In genomic region chr3:169818330-169818729, GRCh38 we compare ENCODE assay signal across 27 cellular contexts. TPM values are rescaled to one million over a fixed set of nuclear protein-coding genes. Genes with fewer than 3 reads are reported as not detected.
DNase-seq lines count a peak whose midpoint lies in the region; ATAC-seq, FAIRE-seq and TF ChIP-seq lines count a peak whose summit lies in the region.
"Had no signal": no experiment of that assay in that cellular context is flagged by ENCODE, and none has a peak within 500 bp of the region (broad histone marks: within the 10 kb centered on the region; RNA-seq: fewer than 3 reads in every experiment).

No MANE protein-coding gene starts in this region.

- peak; percentile 29 for DNase-seq in AG04449 (ENCODE audit: low read depth, low spot score)
- DNase-seq in LHCN-M2 (ENCODE audit: low read depth): peak; percentile 26
- peak; percentile 27 for DNase-seq in bronchial epithelial cell (ENCODE audit: low read depth)
- peak; percentile 73 for DNase-seq in kidney glomerular epithelial cell (lab: John Stamatoyannopoulos, UW)
- no peak for DNase-seq in GM10248 (ENCODE audit: extremely low spot score)
- DNase-seq in NCI-H82 (lab: John Stamatoyannopoulos, UW): no peak
- no peak for DNase-seq in activated gamma-delta T cell (lab: John Stamatoyannopoulos, UW)
- DNase-seq: activated CD8-positive, alpha-beta T cell treated with anti-CD3 and anti-CD28 coated beads for 36 hours; activated T-cell treated with anti-CD3 and anti-CD28 coated beads, Interleukin-2, amount 50 U/mL, for 4 hours; brain microvascular endothelial cell; CD4-positive, alpha-beta T cell; DMS153; dorsolateral prefrontal cortex; midbrain; MM.1S; NCI-H146; SJCRH30; spleen; T-helper 17 cell had no signal

- no peak overlapping the region for H3K4me3 ChIP-seq in AG04449 (ENCODE audit: low read depth, low read length)
- H3K4me3 ChIP-seq in bronchial epithelial cell (ENCODE audit: low read depth, low read length): no peak overlapping the region
- H3K4me3 ChIP-seq: dorsolateral prefrontal cortex, gastroesophageal sphincter, SJCRH30, spleen had no signal

- TF ChIP-seq CTCF in AG04449 (IDR thresholded peaks at IDR 0.05; ENCODE audit: insufficient read depth, low read length, missing control alignments): no peak
- TF ChIP-seq CTCF in bronchial epithelial cell (IDR thresholded peaks at IDR 0.05; ENCODE audit: insufficient read depth, low read length, severe bottlenecking): no peak
- TF ChIP-seq CTCF in GM10248 (IDR thresholded peaks at IDR 0.05; ENCODE audit: control extremely low read depth, extremely low read depth, low read depth, missing control alignments): no peak

- H3K27me3 ChIP-seq in bronchial epithelial cell (ENCODE audit: control insufficient read depth, insufficient read depth, low read length): no peaks in the 10 kb centered on the region
- H3K27me3 ChIP-seq: brain microvascular endothelial cell, SJCRH30, spleen had no signal

- ATAC-seq in GM21619 (IDR thresholded peaks at IDR 0.05; ENCODE audit: unreplicated experiment): no peak
- ATAC-seq: activated CD8-positive, alpha-beta T cell treated with anti-CD3 and anti-CD28 coated beads for 36 hours; activated naive CD4-positive, alpha-beta T cell treated with anti-CD3 and anti-CD28 coated beads, Interleukin-2, amount 50 U/mL, for 72 hours; activated T-cell treated with anti-CD3 and anti-CD28 coated beads, Interleukin-2, amount 50 U/mL, for 4 hours; gastroesophageal sphincter; T-helper 17 cell; WTC11 had no signal

- CTCF ChIA-PET in AG04449 (lab: Yijun Ruan, JAX): no interaction called here
- CTCF ChIA-PET in GM10248 (lab: Yijun Ruan, JAX): interaction anchor here (1.8 kb wide), 1 partner anchor 9 kb away, joined by 4 read pairs; no protein-coding TSS in a partner anchor

- POLR2A ChIA-PET in AG04449 (lab: Yijun Ruan, JAX): no interaction called here
- POLR2A ChIA-PET in GM10248 (lab: Yijun Ruan, JAX): no interaction called here

- no peaks in the 10 kb centered on the region for H3K36me3 ChIP-seq in bronchial epithelial cell (ENCODE audit: control insufficient read depth, insufficient read depth, low read length)
- H3K36me3 ChIP-seq: brain microvascular endothelial cell, gastroesophageal sphincter, SJCRH30, spleen had no signal

- no peak for FAIRE-seq in bronchial epithelial cell (lab: Jason Lieb, UNC)
- FAIRE-seq: A204.1 had no signal

RNA-seq across cellular contexts. Expression of gene LRRC34, which starts 5.6 kb away (rescaled TPM):
- 5.4 TPM in 2 replicates for total RNA-seq in LHCN-M2 (2014; rRNA removed)
- 0.87 TPM for polyA plus RNA-seq in LHCN-M2 (2012)
- under 0.01 and 0.38 TPM in 2 replicates for total RNA-seq in bronchial epithelial cell

RNA-seq across cellular contexts. Expression of gene LRRIQ4, which starts 5.7 kb away (rescaled TPM):
- total RNA-seq in LHCN-M2 (2014; rRNA removed): not detected in 2 replicates
- not detected for polyA plus RNA-seq in LHCN-M2 (2012)
- total RNA-seq in bronchial epithelial cell: not detected in 2 replicates
- total RNA-seq: activated T-cell treated with anti-CD3 and anti-CD28 coated beads, Interleukin-2, amount 50 U/mL, for 4 hours; CD4-positive, alpha-beta T cell; gastroesophageal sphincter; pulmonary artery endothelial cell; T-helper 17 cell; urinary bladder had no signal
- polyA plus RNA-seq: neural cell, urinary bladder had no signal

RNA-seq across cellular contexts. Expression of gene MYNN, which starts 45.1 kb away (rescaled TPM):
- total RNA-seq in LHCN-M2 (2014; rRNA removed): 13.9 and 14.4 TPM in 2 replicates
- 6.5 TPM for polyA plus RNA-seq in LHCN-M2 (2012)
- total RNA-seq in bronchial epithelial cell: 31.6 TPM in 2 replicates

RNA-seq across cellular contexts. Expression of gene ACTRT3, which starts 49.0 kb away (rescaled TPM):
- total RNA-seq in LHCN-M2 (2014; rRNA removed) (6.1 and 6.5 TPM in 2 replicates), bronchial epithelial cell (0.64 and 1.1 TPM in 2 replicates)
- polyA plus RNA-seq in LHCN-M2 (2012): 2.9 TPM
- total RNA-seq: CD4-positive, alpha-beta T cell; SJCRH30; T-helper 17 cell had no signal
- polyA plus RNA-seq: neural cell had no signal

RNA-seq across cellular contexts. Expression of gene LRRC31, which starts 51.4 kb away (rescaled TPM):
- not detected in 2 replicates for total RNA-seq in LHCN-M2 (2014; rRNA removed)
- polyA plus RNA-seq in LHCN-M2 (2012): not detected
- total RNA-seq in bronchial epithelial cell: not detected in 2 replicates
- total RNA-seq: activated CD8-positive, alpha-beta T cell treated with anti-CD3 and anti-CD28 coated beads for 36 hours; activated naive CD4-positive, alpha-beta T cell treated with anti-CD3 and anti-CD28 coated beads, Interleukin-2, amount 50 U/mL, for 72 hours; activated T-cell treated with anti-CD3 and anti-CD28 coated beads, Interleukin-2, amount 50 U/mL, for 4 hours; CD4-positive, alpha-beta T cell; pulmonary artery endothelial cell; SJCRH30; T-helper 17 cell; urinary bladder; WTC11 had no signal
- polyA plus RNA-seq: neural cell, urinary bladder had no signal

Comparison
In these comparisons a context has a peak if more than half of its experiments do, and no peak if none do; other contexts are left out.
1. DNase-seq: peak in AG04449 (single experiment), LHCN-M2 (single experiment), bronchial epithelial cell (single experiment) and kidney glomerular epithelial cell (single experiment); none in GM10248 (single experiment), NCI-H82 (single experiment) and activated gamma-delta T cell (single experiment).